18 cellular contexts compared by ENCODE assay signal in genomic region chr3:62007036-62007435, GRCh38.
DNase-seq lines count a peak whose midpoint lies in the region; ATAC-seq and TF ChIP-seq lines count a peak whose summit lies in the region.
"Had no signal": no experiment of that assay in that cellular context is flagged by ENCODE, and none has a peak within 500 bp of the region (broad histone marks: within the 10 kb centered on the region; RNA-seq: fewer than 3 reads in every experiment).

No MANE protein-coding gene starts in this region.

- H3K9ac ChIP-seq in smooth muscle cell (ENCODE audit: low read depth) = no peak overlapping the region
- H3K9ac ChIP-seq: parathyroid adenoma had no signal

- H3K27ac ChIP-seq in smooth muscle cell (ENCODE audit: low read depth) (peak overlapping the region; percentile 40), WERI-Rb-1 (no peak overlapping the region)
- H3K27ac ChIP-seq: cardiac muscle cell, esophagus muscularis mucosa, left ventricle myocardium inferior, parathyroid adenoma, RWPE1, thoracic aorta had no signal

- no peaks in the 10 kb centered on the region for H3K27me3 ChIP-seq in smooth muscle cell (ENCODE audit: low read depth)
- no peaks in the 10 kb centered on the region for H3K27me3 ChIP-seq in WERI-Rb-1 (ENCODE audit: insufficient read depth, low read depth, severe bottlenecking)
- H3K27me3 ChIP-seq: cardiac muscle cell, esophagus muscularis mucosa had no signal

- H3K4me1 ChIP-seq in smooth muscle cell (ENCODE audit: low read depth) = peaks cover 12% of the 10 kb centered on the region
- H3K4me1 ChIP-seq: parathyroid adenoma had no signal

- H3K79me2 ChIP-seq in smooth muscle cell (ENCODE audit: low read depth) = no peaks in the 10 kb centered on the region

- TF ChIP-seq CTCF in smooth muscle cell (IDR thresholded peaks at IDR 0.05; ENCODE audit: borderline replicate concordance, insufficient read depth, poor library complexity, severe bottlenecking) (no peak), WERI-Rb-1 (IDR thresholded peaks at IDR 0.05; ENCODE audit: low read depth, low read length) (no peak)

- H4K20me1 ChIP-seq in smooth muscle cell (ENCODE audit: low read depth) = peaks cover 28% of the 10 kb centered on the region

- H3K9me3 Mint-ChIP-seq in activated naive CD8-positive, alpha-beta T cell treated with anti-CD3 and anti-CD28 coated beads for 36 hours = no peaks in the 10 kb centered on the region
- H3K9me3 Mint-ChIP-seq: activated CD8-positive, alpha-beta T cell treated with anti-CD3 and anti-CD28 coated beads for 36 hours; activated T-cell treated with anti-CD3 and anti-CD28 coated beads, Interleukin-2, amount 50 U/mL, for 4 hours had no signal

- H3F3A ChIP-seq in smooth muscle cell (ENCODE audit: low read depth) = peaks cover 7% of the 10 kb centered on the region

- no peak overlapping the region for H3K27ac Mint-ChIP-seq in activated naive CD8-positive, alpha-beta T cell treated with anti-CD3 and anti-CD28 coated beads for 36 hours
- H3K27ac Mint-ChIP-seq: activated CD8-positive, alpha-beta T cell treated with anti-CD3 and anti-CD28 coated beads for 36 hours had no signal

- H2AFZ ChIP-seq in smooth muscle cell (ENCODE audit: low read depth) = no peak overlapping the region
- H2AFZ ChIP-seq: parathyroid adenoma had no signal

- no peaks in the 10 kb centered on the region for H3K4me1 Mint-ChIP-seq in activated naive CD8-positive, alpha-beta T cell treated with anti-CD3 and anti-CD28 coated beads for 36 hours

- no peaks in the 10 kb centered on the region for H3K9me3 ChIP-seq in smooth muscle cell (replicated peaks; ENCODE audit: low read depth)
- H3K9me3 ChIP-seq in WERI-Rb-1 (ENCODE audit: severe bottlenecking) = no peaks in the 10 kb centered on the region
- H3K9me3 ChIP-seq: esophagus muscularis mucosa, thoracic aorta had no signal

- no peak overlapping the region for H3K4me3 Mint-ChIP-seq in activated naive CD8-positive, alpha-beta T cell treated with anti-CD3 and anti-CD28 coated beads for 36 hours
- H3K4me3 Mint-ChIP-seq: activated CD8-positive, alpha-beta T cell treated with anti-CD3 and anti-CD28 coated beads for 36 hours; activated T-cell treated with anti-CD3 and anti-CD28 coated beads, Interleukin-2, amount 50 U/mL, for 4 hours had no signal

- DNase-seq in ELF-1 (ENCODE audit: low read depth, low spot score) (peak; percentile 34), astrocyte of the hippocampus (ENCODE audit: low read depth, low spot score) (peak; percentile 92), hippocampal formation (lab: John Stamatoyannopoulos, UW) (peak; percentile 3 to 39), smooth muscle cell (lab: John Stamatoyannopoulos, UW; ENCODE audit: unreplicated experiment) (no peak), WERI-Rb-1 (no peak), NCI-H2029 (lab: John Stamatoyannopoulos, UW) (no peak)
- no peak for DNase-seq in activated naive CD8-positive, alpha-beta T cell treated with anti-CD3 and anti-CD28 coated beads for 36 hours
- DNase-seq: activated CD8-positive, alpha-beta T cell treated with anti-CD3 and anti-CD28 coated beads for 36 hours; activated T-cell treated with anti-CD3 and anti-CD28 coated beads, Interleukin-2, amount 50 U/mL, for 4 hours; left ventricle myocardium inferior; NCI-H1436 treated with DMSO at 0.1 percent for 48 hours; NCI-H345 had no signal

- H3K36me3 ChIP-seq in smooth muscle cell (ENCODE audit: low read depth) (no peaks in the 10 kb centered on the region), WERI-Rb-1 (peaks cover 33% of the 10 kb centered on the region)
- H3K36me3 ChIP-seq: cardiac muscle cell, thoracic aorta had no signal

- 37% methylated on average over 3 of the region's 3 CpGs for WGBS in smooth muscle cell (ENCODE audit: low lambda C conversion rate)

- H3K4me2 ChIP-seq in smooth muscle cell = peak overlapping the region; percentile 41

- H3K27me3 Mint-ChIP-seq in activated naive CD8-positive, alpha-beta T cell treated with anti-CD3 and anti-CD28 coated beads for 36 hours = no peaks in the 10 kb centered on the region
- H3K27me3 Mint-ChIP-seq: activated CD8-positive, alpha-beta T cell treated with anti-CD3 and anti-CD28 coated beads for 36 hours had no signal

- ATAC-seq in GM21723 (IDR thresholded peaks at IDR 0.05; ENCODE audit: unreplicated experiment) = no peak
- ATAC-seq: activated CD8-positive, alpha-beta T cell treated with anti-CD3 and anti-CD28 coated beads for 36 hours; activated T-cell treated with anti-CD3 and anti-CD28 coated beads, Interleukin-2, amount 50 U/mL, for 4 hours had no signal

- H3K4me3 ChIP-seq in smooth muscle cell (no peak overlapping the region), WERI-Rb-1 (ENCODE audit: low read depth, low read length) (no peak overlapping the region)
- H3K4me3 ChIP-seq: cardiac muscle cell, esophagus muscularis mucosa, left ventricle myocardium inferior, thoracic aorta had no signal

- no peaks in the 10 kb centered on the region for H3K36me3 Mint-ChIP-seq in activated naive CD8-positive, alpha-beta T cell treated with anti-CD3 and anti-CD28 coated beads for 36 hours

Comparison
In these comparisons a context has a peak if more than half of its experiments do, and no peak if none do; other contexts are left out.
1. DNase-seq: peak in ELF-1 (single experiment), astrocyte of the hippocampus (single experiment) and hippocampal formation (2 of 2); none in smooth muscle cell (single experiment), WERI-Rb-1 (single experiment), NCI-H2029 (single experiment) and activated naive CD8-positive, alpha-beta T cell treated with anti-CD3 and anti-CD28 coated beads for 36 hours (single experiment).